In genomic region chr10:110057461-110057860, GRCh38 we compare ENCODE assay signal across 16 cellular contexts. TPM values are rescaled to one million over a fixed set of nuclear protein-coding genes. Genes with fewer than 3 reads are reported as not detected.
DNase-seq lines count a peak whose midpoint lies in the region; ATAC-seq, FAIRE-seq and TF ChIP-seq lines count a peak whose summit lies in the region.
"Had no signal": no experiment of that assay in that cellular context is flagged by ENCODE, and none has a peak within 500 bp of the region (broad histone marks: within the 10 kb centered on the region; RNA-seq: fewer than 3 reads in every experiment).

No MANE protein-coding gene starts in this region.

- DNase-seq in CD4-positive, CD25-positive, alpha-beta regulatory T cell: no peak
- DNase-seq in GM19239 (ENCODE audit: insufficient read length, low spot score): no peak
- no peak for DNase-seq in activated naive CD8-positive, alpha-beta T cell treated with anti-CD3 and anti-CD28 coated beads, Interleukin-2, amount 50 U/mL, for 24 hours
- DNase-seq in natural killer cell: no peak
- DNase-seq in activated effector memory CD4-positive, alpha-beta T cell treated with Interleukin-2 at 50 U/mL for 16 hours: no peak
- no peak for DNase-seq in activated gamma-delta T cell (lab: John Stamatoyannopoulos, UW)
- DNase-seq in NCI-H510A (lab: John Stamatoyannopoulos, UW): no peak
- DNase-seq: activated naive CD4-positive, alpha-beta T cell treated with Interleukin-2 at 50 U/mL for 16 hours; colonic mucosa; DMS 273 treated with DMSO at 0.1 percent for 48 hours; islet precursor cell; NCI-H2107; SIG-M5; small intestine; tibial artery had no signal

- H3K27ac Mint-ChIP-seq in CD4-positive, CD25-positive, alpha-beta regulatory T cell: peak overlapping the region; percentile 8 to 94 (median 82)
- H3K27ac Mint-ChIP-seq in activated naive CD8-positive, alpha-beta T cell treated with anti-CD3 and anti-CD28 coated beads, Interleukin-2, amount 50 U/mL, for 24 hours: peak overlapping the region; percentile 28
- H3K27ac Mint-ChIP-seq in natural killer cell: peak overlapping the region; percentile 83 to 92

- TF ChIP-seq CTCF in natural killer cell (IDR thresholded peaks at IDR 0.05): no peak

- peak overlapping the region; percentile 49 for H3K27ac ChIP-seq in CD4-positive, CD25-positive, alpha-beta regulatory T cell (ENCODE audit: insufficient read depth, low read length, poor library complexity, severe bottlenecking)
- H3K27ac ChIP-seq: colonic mucosa, tibial artery, VCaP had no signal

- no peak for ATAC-seq in CD4-positive, CD25-positive, alpha-beta regulatory T cell (ENCODE audit: low read depth in 2 of 2)
- no peak for ATAC-seq in activated naive CD8-positive, alpha-beta T cell treated with anti-CD3 and anti-CD28 coated beads, Interleukin-2, amount 50 U/mL, for 24 hours
- ATAC-seq in natural killer cell: no peak

- no peaks in the 10 kb centered on the region for H3K36me3 Mint-ChIP-seq in CD4-positive, CD25-positive, alpha-beta regulatory T cell
- no peaks in the 10 kb centered on the region for H3K36me3 Mint-ChIP-seq in activated naive CD8-positive, alpha-beta T cell treated with anti-CD3 and anti-CD28 coated beads, Interleukin-2, amount 50 U/mL, for 24 hours (ENCODE audit: low read depth)
- H3K36me3 Mint-ChIP-seq in natural killer cell: no peaks in the 10 kb centered on the region

- no peaks in the 10 kb centered on the region for H3K9me3 ChIP-seq in CD4-positive, CD25-positive, alpha-beta regulatory T cell (ENCODE audit: control insufficient read depth in 2 of 2, low read length in 2 of 2)
- H3K9me3 ChIP-seq: colonic mucosa, tibial artery had no signal

- H3K27me3 Mint-ChIP-seq in CD4-positive, CD25-positive, alpha-beta regulatory T cell: no peaks in the 10 kb centered on the region
- no peaks in the 10 kb centered on the region for H3K27me3 Mint-ChIP-seq in activated naive CD8-positive, alpha-beta T cell treated with anti-CD3 and anti-CD28 coated beads, Interleukin-2, amount 50 U/mL, for 24 hours
- H3K27me3 Mint-ChIP-seq in natural killer cell (ENCODE audit: low read depth in 2 of 2): no peaks in the 10 kb centered on the region

- no peaks in the 10 kb centered on the region for H3K36me3 ChIP-seq in CD4-positive, CD25-positive, alpha-beta regulatory T cell (ENCODE audit: control insufficient read depth, insufficient read depth, low read length)
- H3K36me3 ChIP-seq: colonic mucosa, tibial artery had no signal

- peak; percentile 79 for FAIRE-seq in GM19239 (lab: Jason Lieb, UNC)
- FAIRE-seq: small intestine had no signal

- H3K4me3 ChIP-seq in CD4-positive, CD25-positive, alpha-beta regulatory T cell (ENCODE audit: low read depth, low read length): peak overlapping the region; percentile 78
- H3K4me3 ChIP-seq: colonic mucosa, tibial artery had no signal

- intact Hi-C loops in natural killer cell (cut with micrococcal nuclease): no loop called here

- peaks cover 60% of the 10 kb centered on the region for H3K4me1 ChIP-seq in CD4-positive, CD25-positive, alpha-beta regulatory T cell (ENCODE audit: control insufficient read depth, insufficient read depth, low read length, poor library complexity, severe bottlenecking)

- H3K9me3 Mint-ChIP-seq in CD4-positive, CD25-positive, alpha-beta regulatory T cell: no peaks in the 10 kb centered on the region
- no peaks in the 10 kb centered on the region for H3K9me3 Mint-ChIP-seq in activated naive CD8-positive, alpha-beta T cell treated with anti-CD3 and anti-CD28 coated beads, Interleukin-2, amount 50 U/mL, for 24 hours
- H3K9me3 Mint-ChIP-seq in natural killer cell: no peaks in the 10 kb centered on the region

- no peaks in the 10 kb centered on the region for H3K27me3 ChIP-seq in CD4-positive, CD25-positive, alpha-beta regulatory T cell (ENCODE audit: control insufficient read depth, insufficient read depth, low read length)
- H3K27me3 ChIP-seq: colonic mucosa, tibial artery had no signal

- H3K4me3 Mint-ChIP-seq in CD4-positive, CD25-positive, alpha-beta regulatory T cell: peak overlapping the region; percentile 32 to 81 (median 78)
- peak overlapping the region; percentile 7 for H3K4me3 Mint-ChIP-seq in activated naive CD8-positive, alpha-beta T cell treated with anti-CD3 and anti-CD28 coated beads, Interleukin-2, amount 50 U/mL, for 24 hours
- peak overlapping the region; percentile 18 for H3K4me3 Mint-ChIP-seq in natural killer cell

- peaks cover 57 to 86% (median 70%) of the 10 kb centered on the region in 4 donors for H3K4me1 Mint-ChIP-seq in CD4-positive, CD25-positive, alpha-beta regulatory T cell
- peaks cover 82% of the 10 kb centered on the region for H3K4me1 Mint-ChIP-seq in activated naive CD8-positive, alpha-beta T cell treated with anti-CD3 and anti-CD28 coated beads, Interleukin-2, amount 50 U/mL, for 24 hours
- peaks cover 68 to 75% of the 10 kb centered on the region in 2 donors for H3K4me1 Mint-ChIP-seq in natural killer cell

RNA-seq across cellular contexts. Expression of gene ADD3, which starts 49.7 kb away (rescaled TPM):
- total RNA-seq in CD4-positive, CD25-positive, alpha-beta regulatory T cell: 341 TPM
- polyA plus RNA-seq in CD4-positive, CD25-positive, alpha-beta regulatory T cell: 100 to 1,000 TPM; 368 to 405 (median 380) TPM
- 100 to 1,000 TPM; 341 to 437 (median 344) TPM for total RNA-seq in natural killer cell

Comparison
In these comparisons a context has a peak if more than half of its experiments do, and no peak if none do; other contexts are left out.
1. H3K27ac Mint-ChIP-seq: peak in every context shown above with its lines; median percentile 88 in natural killer cell; 82 in CD4-positive, CD25-positive, alpha-beta regulatory T cell; 28 in activated naive CD8-positive, alpha-beta T cell treated with anti-CD3 and anti-CD28 coated beads, Interleukin-2, amount 50 U/mL, for 24 hours.
2. H3K4me3 Mint-ChIP-seq: peak in every context shown above with its lines; median percentile 78 in CD4-positive, CD25-positive, alpha-beta regulatory T cell; 18 in natural killer cell; 7 in activated naive CD8-positive, alpha-beta T cell treated with anti-CD3 and anti-CD28 coated beads, Interleukin-2, amount 50 U/mL, for 24 hours.